ENCODE assay signal across 2 cellular contexts in the genomic region with DNA sequence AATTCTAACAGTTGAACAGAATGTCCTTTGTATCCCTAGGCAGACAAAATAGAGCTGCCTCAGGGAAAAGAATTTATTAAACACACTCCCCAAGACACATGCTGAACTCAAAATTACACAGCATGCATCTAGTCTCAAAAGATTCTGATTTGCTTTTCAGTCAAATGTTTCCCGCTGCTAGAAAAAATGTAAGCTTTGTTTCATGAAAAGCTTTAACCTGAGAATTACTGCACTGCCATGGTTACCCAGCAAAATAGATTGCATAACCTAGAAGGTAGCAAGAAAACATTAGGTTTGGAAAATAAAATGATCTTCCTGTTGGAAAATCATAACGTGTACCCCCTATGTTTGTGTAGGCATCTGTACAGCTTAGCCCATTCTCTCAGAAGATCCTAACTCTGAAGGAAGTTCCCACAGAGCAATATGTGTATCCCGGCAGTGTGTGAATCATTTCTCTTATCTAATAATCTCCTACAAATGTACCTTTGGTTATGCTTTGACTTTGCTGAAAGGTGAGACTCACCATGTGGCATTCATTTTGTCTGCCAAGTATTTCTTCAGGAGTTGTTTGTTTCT.
TF ChIP-seq lines count a peak whose summit lies in the region.

No MANE protein-coding gene starts in this region.

TF ChIP-seq in liver, 16 proteins besides CTCF, POLR2A, EP300 and RAD21 (continued from another document):
- TF ChIP-seq, protein P1, sequence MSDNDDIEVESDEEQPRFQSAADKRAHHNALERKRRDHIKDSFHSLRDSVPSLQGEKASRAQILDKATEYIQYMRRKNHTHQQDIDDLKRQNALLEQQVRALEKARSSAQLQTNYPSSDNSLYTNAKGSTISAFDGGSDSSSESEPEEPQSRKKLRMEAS (IDR thresholded peaks at IDR 0.05): peak; percentile 43
- TF ChIP-seq FOXA2 (IDR thresholded peaks at IDR 0.05) (no peak), GABPA (IDR thresholded peaks at IDR 0.05 in 1 of 2, conservative IDR thresholded peaks at IDR 0.05 in 1 of 2) (no peak), JUND (IDR thresholded peaks at IDR 0.05) (peak in 1 of 2 donors; percentile 19), SP1 (IDR thresholded peaks at IDR 0.05) (no peak), REST (IDR thresholded peaks at IDR 0.05) (no peak)

TF ChIP-seq in HepG2, 621 proteins besides CTCF, POLR2A, EP300 and RAD21 (continued from another document):
- TF ChIP-seq, protein P2, sequence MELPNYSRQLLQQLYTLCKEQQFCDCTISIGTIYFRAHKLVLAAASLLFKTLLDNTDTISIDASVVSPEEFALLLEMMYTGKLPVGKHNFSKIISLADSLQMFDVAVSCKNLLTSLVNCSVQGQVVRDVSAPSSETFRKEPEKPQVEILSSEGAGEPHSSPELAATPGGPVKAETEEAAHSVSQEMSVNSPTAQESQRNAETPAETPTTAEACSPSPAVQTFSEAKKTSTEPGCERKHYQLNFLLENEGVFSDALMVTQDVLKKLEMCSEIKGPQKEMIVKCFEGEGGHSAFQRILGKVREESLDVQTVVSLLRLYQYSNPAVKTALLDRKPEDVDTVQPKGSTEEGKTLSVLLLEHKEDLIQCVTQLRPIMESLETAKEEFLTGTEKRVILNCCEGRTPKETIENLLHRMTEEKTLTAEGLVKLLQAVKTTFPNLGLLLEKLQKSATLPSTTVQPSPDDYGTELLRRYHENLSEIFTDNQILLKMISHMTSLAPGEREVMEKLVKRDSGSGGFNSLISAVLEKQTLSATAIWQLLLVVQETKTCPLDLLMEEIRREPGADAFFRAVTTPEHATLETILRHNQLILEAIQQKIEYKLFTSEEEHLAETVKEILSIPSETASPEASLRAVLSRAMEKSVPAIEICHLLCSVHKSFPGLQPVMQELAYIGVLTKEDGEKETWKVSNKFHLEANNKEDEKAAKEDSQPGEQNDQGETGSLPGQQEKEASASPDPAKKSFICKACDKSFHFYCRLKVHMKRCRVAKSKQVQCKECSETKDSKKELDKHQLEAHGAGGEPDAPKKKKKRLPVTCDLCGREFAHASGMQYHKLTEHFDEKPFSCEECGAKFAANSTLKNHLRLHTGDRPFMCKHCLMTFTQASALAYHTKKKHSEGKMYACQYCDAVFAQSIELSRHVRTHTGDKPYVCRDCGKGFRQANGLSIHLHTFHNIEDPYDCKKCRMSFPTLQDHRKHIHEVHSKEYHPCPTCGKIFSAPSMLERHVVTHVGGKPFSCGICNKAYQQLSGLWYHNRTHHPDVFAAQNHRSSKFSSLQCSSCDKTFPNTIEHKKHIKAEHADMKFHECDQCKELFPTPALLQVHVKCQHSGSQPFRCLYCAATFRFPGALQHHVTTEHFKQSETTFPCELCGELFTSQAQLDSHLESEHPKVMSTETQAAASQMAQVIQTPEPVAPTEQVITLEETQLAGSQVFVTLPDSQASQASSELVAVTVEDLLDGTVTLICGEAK (IDR thresholded peaks at IDR 0.05): no peak
- TF ChIP-seq, protein P2 (CRISPR knock-in tag; IDR thresholded peaks at IDR 0.05): no peak
- TF ChIP-seq ZC3H13 (CRISPR knock-in tag; IDR thresholded peaks at IDR 0.05): no peak
- TF ChIP-seq ZNF230 (CRISPR knock-in tag; IDR thresholded peaks at IDR 0.05): no peak
- TF ChIP-seq ZNF83 (CRISPR knock-in tag; IDR thresholded peaks at IDR 0.05; ENCODE audit: borderline replicate concordance): no peak
- TF ChIP-seq ZFYVE20 (CRISPR knock-in tag; IDR thresholded peaks at IDR 0.05; ENCODE audit: borderline replicate concordance, low read depth): no peak
- no peak for TF ChIP-seq KLF9 (CRISPR knock-in tag; IDR thresholded peaks at IDR 0.05; ENCODE audit: low read depth)
